Comparison of ENCODE assay signal across 8 cellular contexts in genomic region chr1:13748610-13749505, GRCh38. TPM values are rescaled to one million over a fixed set of nuclear protein-coding genes. Genes with fewer than 3 reads are reported as not detected.
DNase-seq lines count a peak whose midpoint lies in the region; ATAC-seq, FAIRE-seq and TF ChIP-seq lines count a peak whose summit lies in the region.

No MANE protein-coding gene starts in this region.

- DNase-seq in EH (ENCODE audit: low read depth), result peak; percentile 96
- DNase-seq in GM23338 (ENCODE audit: low spot score), result peak; percentile 97
- DNase-seq in Kasumi-1 (lab: John Stamatoyannopoulos, UW), result peak; percentile 92 to 96
- peak; percentile 90 for DNase-seq in RCC 7860 (ENCODE audit: low spot score)
- DNase-seq in activated T-helper 1 cell treated with anti-CD3 and anti-CD28 coated beads, Interleukin-2, amount 50 U/mL, for 16 hours (ENCODE audit: low read depth in 1 of 2, low spot score in 1 of 2), result peak; percentile 91 to 95
- DNase-seq in fibroblast of lung (ENCODE audit: low read depth in 2 of 2), result peak; percentile 95
- DNase-seq in naive thymus-derived CD8-positive, alpha-beta T cell, result peak; percentile 92 to 98 (median 96)
- peak; percentile 93 for DNase-seq in stimulated activated naive B cell treated with anti-CD40 and anti-IgM and Interleukin-4, amounts not matched to agents 10 μg/mL and 1 μg/mL and 100 μg/mL, for 72 hours

- H3K4me1 ChIP-seq in GM23338 (ENCODE audit: insufficient read depth), result no peaks in the 10 kb centered on the region; the same call in 1 of the 2 replicates
- peaks cover 2% of the 10 kb centered on the region for H3K4me1 ChIP-seq in fibroblast of lung (ENCODE audit: control insufficient read depth, extremely low read depth, insufficient read depth, low read length)

- H3K9ac ChIP-seq in fibroblast of lung (ENCODE audit: insufficient read depth, low read length), result peak overlapping the region; percentile 86

- TF ChIP-seq CTCF in GM23338 (conservative IDR thresholded peaks at IDR 0.05; ENCODE audit: low read depth in 2 of 2), result no peak; a peak in 1 of 4 replicates
- no peak for TF ChIP-seq CTCF in fibroblast of lung (conservative IDR thresholded peaks at IDR 0.05 in 1 of 2, IDR thresholded peaks at IDR 0.05 in 1 of 2; ENCODE audit: low read depth in 1 of 2, low read length in 2 of 2)

- POLR2A ChIA-PET in naive thymus-derived CD8-positive, alpha-beta T cell (lab: Charles Lee), result interaction anchor here (0.6 to 4.5 kb wide), 21 partner anchors 9 to 1841 kb away, joined by 3 to 103 read pairs (median 5); no protein-coding TSS in a partner anchor

- H3K4me3 Mint-ChIP-seq in GM23338, result peak overlapping the region; percentile 85
- peak overlapping the region; percentile 83 to 97 (median 93) for H3K4me3 Mint-ChIP-seq in naive thymus-derived CD8-positive, alpha-beta T cell
- peak overlapping the region; percentile 84 to 94 for H3K4me3 Mint-ChIP-seq in stimulated activated naive B cell treated with anti-CD40 and anti-IgM and Interleukin-4, amounts not matched to agents 10 μg/mL and 1 μg/mL and 100 μg/mL, for 72 hours

- peak overlapping the region; percentile 99 for H2AFZ ChIP-seq in GM23338
- H2AFZ ChIP-seq in fibroblast of lung (ENCODE audit: low read length), result peak overlapping the region; percentile 86

- no peaks in the 10 kb centered on the region for H3F3A ChIP-seq in GM23338 (replicated peaks; ENCODE audit: low read depth)

- H3K79me2 ChIP-seq in GM23338 (replicated peaks; ENCODE audit: insufficient read depth) (peaks cover 36% of the 10 kb centered on the region), fibroblast of lung (ENCODE audit: control insufficient read depth, insufficient read depth, low read length) (peaks cover 41% of the 10 kb centered on the region)

- H3K9me2 ChIP-seq in GM23338 (ENCODE audit: insufficient read depth), result no peaks in the 10 kb centered on the region

- H3K36me3 ChIP-seq in GM23338 (ENCODE audit: insufficient read depth), result no peaks in the 10 kb centered on the region
- H3K36me3 ChIP-seq in fibroblast of lung (ENCODE audit: control insufficient read depth, insufficient read depth, low read length), result peaks cover 2% of the 10 kb centered on the region

- H3K27ac ChIP-seq in GM23338 (ENCODE audit: low read depth), result no peak overlapping the region
- H3K27ac ChIP-seq in fibroblast of lung (ENCODE audit: insufficient read depth, low read length), result peak overlapping the region; percentile 78

- H3K4me2 ChIP-seq in GM23338 (peak overlapping the region; percentile 89), fibroblast of lung (ENCODE audit: extremely low read depth, insufficient read depth, low read length) (peak overlapping the region; percentile 46)

- peaks cover 14% of the 10 kb centered on the region for H3K27me3 Mint-ChIP-seq in GM23338 (ENCODE audit: insufficient read depth, low read depth, poor library complexity)
- H3K27me3 Mint-ChIP-seq in naive thymus-derived CD8-positive, alpha-beta T cell, result no peaks in the 10 kb centered on the region
- no peaks in the 10 kb centered on the region for H3K27me3 Mint-ChIP-seq in stimulated activated naive B cell treated with anti-CD40 and anti-IgM and Interleukin-4, amounts not matched to agents 10 μg/mL and 1 μg/mL and 100 μg/mL, for 72 hours

- peaks cover 19% of the 10 kb centered on the region; the same call in 2 of the 3 replicates for H3K4me1 Mint-ChIP-seq in GM23338
- H3K4me1 Mint-ChIP-seq in naive thymus-derived CD8-positive, alpha-beta T cell, result peaks cover 31 to 60% (median 59%) of the 10 kb centered on the region in 4 donors
- H3K4me1 Mint-ChIP-seq in stimulated activated naive B cell treated with anti-CD40 and anti-IgM and Interleukin-4, amounts not matched to agents 10 μg/mL and 1 μg/mL and 100 μg/mL, for 72 hours, result peaks cover 28 to 65% of the 10 kb centered on the region in 2 donors

- H3K9me3 Mint-ChIP-seq in GM23338, result no peaks in the 10 kb centered on the region
- H3K9me3 Mint-ChIP-seq in naive thymus-derived CD8-positive, alpha-beta T cell, result no peaks in the 10 kb centered on the region
- H3K9me3 Mint-ChIP-seq in stimulated activated naive B cell treated with anti-CD40 and anti-IgM and Interleukin-4, amounts not matched to agents 10 μg/mL and 1 μg/mL and 100 μg/mL, for 72 hours, result no peaks in the 10 kb centered on the region

- H4K20me1 ChIP-seq in GM23338 (replicated peaks; ENCODE audit: insufficient read depth) (peaks cover 51% of the 10 kb centered on the region), fibroblast of lung (ENCODE audit: control insufficient read depth, extremely low read depth, insufficient read depth, low read length) (peaks cover 4% of the 10 kb centered on the region)

- FAIRE-seq in RCC 7860 (lab: Jason Lieb, UNC), result no peak

- no peak overlapping the region for H3K27ac Mint-ChIP-seq in GM23338
- H3K27ac Mint-ChIP-seq in naive thymus-derived CD8-positive, alpha-beta T cell, result peak overlapping the region; percentile 93 to 98 (median 97)
- H3K27ac Mint-ChIP-seq in stimulated activated naive B cell treated with anti-CD40 and anti-IgM and Interleukin-4, amounts not matched to agents 10 μg/mL and 1 μg/mL and 100 μg/mL, for 72 hours, result peak overlapping the region; percentile 94

- H3K9me3 ChIP-seq in fibroblast of lung (ENCODE audit: control insufficient read depth, insufficient read depth, low read depth, low read length), result no peaks in the 10 kb centered on the region

- no peaks in the 10 kb centered on the region; the same call in 2 of the 3 replicates for H3K36me3 Mint-ChIP-seq in GM23338 (ENCODE audit: low read depth)
- H3K36me3 Mint-ChIP-seq in naive thymus-derived CD8-positive, alpha-beta T cell, result peaks cover under 1 to 45% (median 2%) of the 10 kb centered on the region in 3 donors
- H3K36me3 Mint-ChIP-seq in stimulated activated naive B cell treated with anti-CD40 and anti-IgM and Interleukin-4, amounts not matched to agents 10 μg/mL and 1 μg/mL and 100 μg/mL, for 72 hours, result peaks cover 43 to 50% of the 10 kb centered on the region in 2 donors

- H3K27me3 ChIP-seq in GM23338 (ENCODE audit: insufficient read depth), result peaks cover 33% of the 10 kb centered on the region
- no peaks in the 10 kb centered on the region for H3K27me3 ChIP-seq in fibroblast of lung (ENCODE audit: control insufficient read depth, insufficient read depth, low read length)

- H3K4me3 ChIP-seq in GM23338, result peak overlapping the region; percentile 87
- H3K4me3 ChIP-seq in fibroblast of lung (replicated peaks in 1 of 4; ENCODE audit: control extremely low read depth in 1 of 4, insufficient read depth in 1 of 4, low read depth in 3 of 4, low read length in 4 of 4), result peak overlapping the region; percentile 47 to 81 (median 63)

- ATAC-seq in GM23338, result peak; percentile 95
- peak; percentile 89 to 90 for ATAC-seq in naive thymus-derived CD8-positive, alpha-beta T cell
- ATAC-seq in stimulated activated naive B cell treated with anti-CD40 and anti-IgM and Interleukin-4, amounts not matched to agents 10 μg/mL and 1 μg/mL and 100 μg/mL, for 72 hours (replicated peaks), result peak; percentile 94

RNA-seq across cellular contexts. Expression of gene PRDM2, which starts 48.9 kb away (rescaled TPM):
- 11.6 and 19.5 TPM in 2 replicates for total RNA-seq in GM23338 (2014; rRNA removed; shearing (Covaris generic))
- polyA plus RNA-seq in GM23338 (2016; fragmentation: Nextera tagmentation; extraction: Ambion mirVana) (28.3 and 28.6 TPM in 2 replicates), fibroblast of lung (11.1 and 11.6 TPM in 2 replicates)
- total RNA-seq in fibroblast of lung, result 7.2 and 9.1 TPM in 2 replicates
- 8.5 and 11.5 TPM in 2 replicates for polyA plus RNA-seq in fibroblast of lung (2012)
- polyA minus RNA-seq in fibroblast of lung (ENCODE audit: low replicate concordance), result 12.7 and 14.9 TPM in 2 replicates
- 100 to 1,000 TPM; 145 to 146 TPM for total RNA-seq in naive thymus-derived CD8-positive, alpha-beta T cell
- polyA plus RNA-seq in naive thymus-derived CD8-positive, alpha-beta T cell, result 10 to 100 TPM; 16.8 to 23.0 (median 20.1) TPM
